27 cellular contexts compared by ENCODE assay signal in the genomic region with DNA sequence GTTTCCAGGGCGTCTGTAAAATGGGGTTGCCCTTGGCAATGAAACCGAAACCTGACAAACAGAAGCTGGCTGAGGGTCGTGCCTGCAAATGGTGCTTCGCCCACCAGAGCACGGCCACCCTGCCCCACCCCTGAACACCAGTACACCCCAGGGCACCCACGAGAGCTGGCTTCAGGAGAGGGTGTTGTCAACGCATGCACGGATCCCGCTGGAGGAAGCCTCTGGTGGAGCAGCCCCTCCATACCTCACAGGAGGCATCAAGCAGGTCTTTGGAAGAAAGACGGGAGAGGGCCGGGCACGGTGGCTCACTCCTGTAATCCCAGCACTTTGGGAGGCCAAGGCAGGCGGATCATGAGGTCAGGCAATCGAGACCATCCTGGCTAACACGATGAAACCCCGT. TPM values are rescaled to one million over a fixed set of nuclear protein-coding genes. Genes with fewer than 3 reads are reported as not detected.
"Had no signal": no experiment of that assay in that cellular context is flagged by ENCODE, and none has a peak within 500 bp of the region (broad histone marks: within the 10 kb centered on the region; RNA-seq: fewer than 3 reads in every experiment).

No MANE protein-coding gene starts in this region.

- H3K36me3 Mint-ChIP-seq: stimulated activated effector memory CD8-positive, alpha-beta T cell treated with anti-CD3 and anti-CD28 coated beads, Interleukin-12 subunit alpha, Interleukin-12 subunit beta, amount 100 ng/mL, for 72 hours had no signal

- H3K27me3 ChIP-seq: body of pancreas, foreskin keratinocyte, thyroid gland had no signal

- ATAC-seq: activated CD4-positive, alpha-beta T cell treated with anti-CD3 and anti-CD28 coated beads for 36 hours; activated CD8-positive, alpha-beta T cell treated with anti-CD3 and anti-CD28 coated beads, Interleukin-2, amount 10 ng/mL, durations not matched to agents 7 days and 5 days; body of pancreas; heart left ventricle; psoas muscle; stimulated activated effector memory CD8-positive, alpha-beta T cell treated with anti-CD3 and anti-CD28 coated beads, Interleukin-12 subunit alpha, Interleukin-12 subunit beta, amount 100 ng/mL, for 72 hours had no signal

- H3K27ac Mint-ChIP-seq: activated CD4-positive, alpha-beta T cell treated with anti-CD3 and anti-CD28 coated beads for 36 hours; activated CD8-positive, alpha-beta T cell treated with anti-CD3 and anti-CD28 coated beads, Interleukin-2, amount 10 ng/mL, durations not matched to agents 7 days and 5 days; endodermal cell; nephron; stimulated activated effector memory CD8-positive, alpha-beta T cell treated with anti-CD3 and anti-CD28 coated beads, Interleukin-12 subunit alpha, Interleukin-12 subunit beta, amount 100 ng/mL, for 72 hours; stimulated activated naive CD8-positive, alpha-beta T cell treated with anti-CD3 and anti-CD28 coated beads, Interleukin-15, Interleukin-2, amounts not matched to agents 100 ng/mL and 50 ng/mL, for 24 hours had no signal

- H3K9me3 ChIP-seq: body of pancreas, neutrophil, pancreas, sigmoid colon, thyroid gland had no signal

- H3K4me3 Mint-ChIP-seq: activated CD4-positive, alpha-beta T cell treated with anti-CD3 and anti-CD28 coated beads for 36 hours; activated CD8-positive, alpha-beta T cell treated with anti-CD3 and anti-CD28 coated beads, Interleukin-2, amount 10 ng/mL, durations not matched to agents 7 days and 5 days; endodermal cell; immature natural killer cell; nephron; stimulated activated effector memory CD8-positive, alpha-beta T cell treated with anti-CD3 and anti-CD28 coated beads, Interleukin-12 subunit alpha, Interleukin-12 subunit beta, amount 100 ng/mL, for 72 hours; stimulated activated naive CD8-positive, alpha-beta T cell treated with anti-CD3 and anti-CD28 coated beads, Interleukin-15, Interleukin-2, amounts not matched to agents 100 ng/mL and 50 ng/mL, for 24 hours had no signal

- H3K27ac ChIP-seq: body of pancreas, esophagus muscularis mucosa, foreskin keratinocyte, heart left ventricle, neutrophil, pancreas, psoas muscle, sigmoid colon, thyroid gland had no signal

- H3K4me1 ChIP-seq: body of pancreas, esophagus muscularis mucosa, foreskin keratinocyte, heart left ventricle, pancreas, psoas muscle, sigmoid colon, thyroid gland had no signal

- H3K36me3 ChIP-seq: esophagus muscularis mucosa, heart left ventricle, neutrophil, pancreas, sigmoid colon, thyroid gland had no signal

- H3K4me1 Mint-ChIP-seq: activated CD4-positive, alpha-beta T cell treated with anti-CD3 and anti-CD28 coated beads for 36 hours; immature natural killer cell; nephron had no signal

- DNase-seq: activated CD4-positive, alpha-beta T cell treated with anti-CD3 and anti-CD28 coated beads for 36 hours; activated CD4-positive, CD25-positive, alpha-beta regulatory T cell; activated CD8-positive, alpha-beta T cell treated with anti-CD3 and anti-CD28 coated beads, Interleukin-2, amount 10 ng/mL, durations not matched to agents 7 days and 5 days; activated gamma-delta T cell treated with Interleukin-2 at 50 U/mL for 16 hours; activated naive CD4-positive, alpha-beta T cell treated with anti-CD3 and anti-CD28 coated beads, Interleukin-2, amount 50 U/mL, for 16 hours; body of pancreas; heart left ventricle; hypothalamus; immature natural killer cell; kidney; left colon; mammary epithelial cell; pancreas; psoas muscle; sigmoid colon; small intestine; stimulated activated CD4-positive, alpha-beta T cell treated with anti-CD3 and anti-CD28 coated beads, Interleukin-4, amount 100 ng/mL, for 24 hours; thyroid gland had no signal

- H3K4me3 ChIP-seq: body of pancreas, esophagus muscularis mucosa, heart left ventricle, pancreas, psoas muscle, sigmoid colon, thyroid gland had no signal

RNA-seq across cellular contexts. Expression of a gene that starts 8.6 kb away (rescaled TPM):
- total RNA-seq: activated CD4-positive, alpha-beta T cell treated with anti-CD3 and anti-CD28 coated beads for 36 hours; activated CD8-positive, alpha-beta T cell treated with anti-CD3 and anti-CD28 coated beads, Interleukin-2, amount 10 ng/mL, durations not matched to agents 7 days and 5 days; body of pancreas; foreskin keratinocyte; left colon; liver; mammary epithelial cell; pancreas; psoas muscle; sigmoid colon; T-helper 1 cell treated with Interleukin-12 subunit alpha and Interleukin-12 subunit beta and Interleukin-4 antibody, amounts not matched to agents 30 ng/mL and 1 ng/mL, for 36 hours had no signal
- polyA plus RNA-seq: foreskin keratinocyte, immature natural killer cell, liver, mammary epithelial cell, pancreas had no signal
